In genomic region chr3:186852994-186853393, GRCh38 we compare ENCODE assay signal across 22 cellular contexts. TPM values are rescaled to one million over a fixed set of nuclear protein-coding genes. Genes with fewer than 3 reads are reported as not detected.
DNase-seq lines count a peak whose midpoint lies in the region; ATAC-seq and TF ChIP-seq lines count a peak whose summit lies in the region.
"Had no signal": no experiment of that assay in that cellular context is flagged by ENCODE, and none has a peak within 500 bp of the region (broad histone marks: within the 10 kb centered on the region; RNA-seq: fewer than 3 reads in every experiment).

No MANE protein-coding gene starts in this region.

- H3K27me3 ChIP-seq in esophagus muscularis mucosa = no peaks in the 10 kb centered on the region

- no peak for TF ChIP-seq CTCF in esophagus muscularis mucosa (IDR thresholded peaks at IDR 0.05)
- TF ChIP-seq CTCF in GM20000 (IDR thresholded peaks at IDR 0.05; ENCODE audit: extremely low read depth, missing control alignments) = no peak

- H3K4me3 Mint-ChIP-seq in stimulated activated effector memory CD8-positive, alpha-beta T cell treated with anti-CD3 and anti-CD28 coated beads, Interleukin-12 subunit alpha, Interleukin-12 subunit beta, amount 100 ng/mL, for 72 hours = no peak overlapping the region
- H3K4me3 Mint-ChIP-seq: CD4-positive, alpha-beta memory T cell; GM23338; H9 had no signal

- peaks cover 3% of the 10 kb centered on the region for H3K36me3 Mint-ChIP-seq in stimulated activated effector memory CD8-positive, alpha-beta T cell treated with anti-CD3 and anti-CD28 coated beads, Interleukin-12 subunit alpha, Interleukin-12 subunit beta, amount 100 ng/mL, for 72 hours
- H3K36me3 Mint-ChIP-seq: CD4-positive, alpha-beta memory T cell had no signal

- no peaks in the 10 kb centered on the region for H3K9me3 ChIP-seq in esophagus muscularis mucosa

- peaks cover 29% of the 10 kb centered on the region for H3K4me1 Mint-ChIP-seq in stimulated activated effector memory CD8-positive, alpha-beta T cell treated with anti-CD3 and anti-CD28 coated beads, Interleukin-12 subunit alpha, Interleukin-12 subunit beta, amount 100 ng/mL, for 72 hours
- H3K4me1 Mint-ChIP-seq: GM23338 had no signal

- TF ChIP-seq EP300 in esophagus muscularis mucosa (IDR thresholded peaks at IDR 0.05) = no peak

- intact Hi-C loops in esophagus muscularis mucosa (cut with DNase I) = loop anchor here (5.0 kb wide), 1 partner anchor 309 kb away; no protein-coding TSS in a partner anchor

- H3K4me3 ChIP-seq in esophagus muscularis mucosa = no peak overlapping the region
- H3K4me3 ChIP-seq: GM23338 had no signal

- 92% methylated on average over 6 of the region's 6 CpGs for WGBS in esophagus muscularis mucosa

- no peaks in the 10 kb centered on the region for H3K36me3 ChIP-seq in esophagus muscularis mucosa

- no peaks in the 10 kb centered on the region for H3K4me1 ChIP-seq in esophagus muscularis mucosa

- TF ChIP-seq POLR2A in esophagus muscularis mucosa (IDR thresholded peaks at IDR 0.05; ENCODE audit: low read depth) = no peak

- ATAC-seq in stimulated activated effector memory CD8-positive, alpha-beta T cell treated with anti-CD3 and anti-CD28 coated beads, Interleukin-12 subunit alpha, Interleukin-12 subunit beta, amount 100 ng/mL, for 72 hours = no peak
- ATAC-seq in HG03469 (IDR thresholded peaks at IDR 0.05; ENCODE audit: unreplicated experiment) = no peak
- no peak for ATAC-seq in GM21390 (IDR thresholded peaks at IDR 0.05; ENCODE audit: unreplicated experiment)
- ATAC-seq: GM23338, HCT116 had no signal

- peak overlapping the region; percentile 8 for H3K27ac Mint-ChIP-seq in stimulated activated effector memory CD8-positive, alpha-beta T cell treated with anti-CD3 and anti-CD28 coated beads, Interleukin-12 subunit alpha, Interleukin-12 subunit beta, amount 100 ng/mL, for 72 hours
- H3K27ac Mint-ChIP-seq: GM23338, H9 had no signal

- no peaks in the 10 kb centered on the region for H3K9me3 Mint-ChIP-seq in stimulated activated effector memory CD8-positive, alpha-beta T cell treated with anti-CD3 and anti-CD28 coated beads, Interleukin-12 subunit alpha, Interleukin-12 subunit beta, amount 100 ng/mL, for 72 hours
- H3K9me3 Mint-ChIP-seq: GM23338, H9 had no signal

- peak; percentile 55 for DNase-seq in activated CD8-positive, alpha-beta memory T cell treated with anti-CD3 and anti-CD28 coated beads for 24 hours
- no peak for DNase-seq in activated CD8-positive, alpha-beta memory T cell treated with anti-CD3 and anti-CD28 coated beads, Interleukin-2, amount 50 U/mL, for 4 hours
- DNase-seq in esophagus muscularis mucosa (ENCODE audit: extremely low spot score) (peak; percentile 91), GM20000 (ENCODE audit: low spot score) (no peak)
- no peak for DNase-seq in stimulated activated effector memory CD8-positive, alpha-beta T cell treated with anti-CD3 and anti-CD28 coated beads, Interleukin-12 subunit alpha, Interleukin-12 subunit beta, amount 100 ng/mL, for 72 hours (ENCODE audit: low spot score in 2 of 2)
- DNase-seq: C1 segment of cervical spinal cord; Calu3; CD4-positive, alpha-beta memory T cell; COR-L47; DMS53; DMS79 treated with DMSO at 0.1 percent for 48 hours; GF-D8; H9 had no signal

- no peak overlapping the region for H3K27ac ChIP-seq in esophagus muscularis mucosa (replicated peaks in 1 of 4)

RNA-seq across cellular contexts. Expression of gene ADIPOQ, which starts 10.5 kb away (rescaled TPM):
- under 1 TPM; 0.17 to 0.84 (median 0.49) TPM for total RNA-seq in esophagus muscularis mucosa
- total RNA-seq: A172; A673; Calu3; CD4-positive, alpha-beta memory T cell; Daoy; G401; GM23338; H4; H9 had no signal

RNA-seq across cellular contexts. Expression of gene RFC4, which starts 46.7 kb away (rescaled TPM):
- total RNA-seq in esophagus muscularis mucosa = 10 to 100 TPM; 12.1 to 12.9 (median 12.5) TPM

Comparison
In these comparisons a context has a peak if more than half of its experiments do, and no peak if none do; other contexts are left out.
1. DNase-seq: peak in activated CD8-positive, alpha-beta memory T cell treated with anti-CD3 and anti-CD28 coated beads for 24 hours (single experiment) and esophagus muscularis mucosa (single experiment); none in activated CD8-positive, alpha-beta memory T cell treated with anti-CD3 and anti-CD28 coated beads, Interleukin-2, amount 50 U/mL, for 4 hours (single experiment), stimulated activated effector memory CD8-positive, alpha-beta T cell treated with anti-CD3 and anti-CD28 coated beads, Interleukin-12 subunit alpha, Interleukin-12 subunit beta, amount 100 ng/mL, for 72 hours (0 of 2) and GM20000 (single experiment).